30 cellular contexts compared by ENCODE assay signal in genomic region chr1:244397086-244397485, GRCh38. TPM values are rescaled to one million over a fixed set of nuclear protein-coding genes. Genes with fewer than 3 reads are reported as not detected.
DNase-seq lines count a peak whose midpoint lies in the region; ATAC-seq and TF ChIP-seq lines count a peak whose summit lies in the region.
"Had no signal": no experiment of that assay in that cellular context is flagged by ENCODE, and none has a peak within 500 bp of the region (broad histone marks: within the 10 kb centered on the region; RNA-seq: fewer than 3 reads in every experiment).

No MANE protein-coding gene starts in this region.

- peak overlapping the region; percentile 71 for H3K27ac Mint-ChIP-seq in CD8-positive, alpha-beta T cell
- peak overlapping the region; percentile 14 for H3K27ac Mint-ChIP-seq in glutamatergic neuron (ENCODE audit: unreplicated experiment)
- H3K27ac Mint-ChIP-seq: activated CD4-positive, alpha-beta T cell treated with anti-CD3 and anti-CD28 coated beads, Interleukin-2, amount 10 ng/mL, durations not matched to agents 7 days and 5 days; activated T-cell treated with anti-CD3 and anti-CD28 coated beads, Interleukin-2, amount 50 U/mL, for 72 hours; brain; nephron; stimulated activated memory B cell treated with anti-CD40 and anti-IgM and Interleukin-4, amounts not matched to agents 10 μg/mL and 1 μg/mL and 100 μg/mL, for 72 hours had no signal

- no peak overlapping the region for H3K4me3 ChIP-seq in CD8-positive, alpha-beta T cell (ENCODE audit: low read depth, low read length)
- no peak overlapping the region for H3K4me3 ChIP-seq in HEK293 (ENCODE audit: low read depth, low read length)
- H3K4me3 ChIP-seq: dorsolateral prefrontal cortex, gastrocnemius medialis, GM23248, lower lobe of right lung, ovary, SJCRH30 had no signal

- no peak for TF ChIP-seq CTCF in CD8-positive, alpha-beta T cell (IDR thresholded peaks at IDR 0.05)
- TF ChIP-seq CTCF in HEK293 (tag by site-specific recombination; IDR thresholded peaks at IDR 0.05), result no peak
- no peak for TF ChIP-seq CTCF in glutamatergic neuron (IDR thresholded peaks at IDR 0.05; ENCODE audit: partially characterized antibody, unreplicated experiment)

- no peaks in the 10 kb centered on the region for H3K4me1 ChIP-seq in CD8-positive, alpha-beta T cell (ENCODE audit: insufficient read depth, low read length)
- H3K4me1 ChIP-seq in HEK293 (ENCODE audit: control insufficient read depth, insufficient read depth, low read length), result no peaks in the 10 kb centered on the region
- H3K4me1 ChIP-seq: BE2C, gastrocnemius medialis, lower lobe of right lung had no signal

- intact Hi-C loops in CD8-positive, alpha-beta T cell (cut with DNase I, micrococcal nuclease), result no loop called here

- H3K27ac ChIP-seq in CD8-positive, alpha-beta T cell (ENCODE audit: low read depth, low read length), result no peak overlapping the region
- no peak overlapping the region for H3K27ac ChIP-seq in HEK293 (ENCODE audit: extremely low read depth, low read depth, low read length)
- H3K27ac ChIP-seq: gastrocnemius medialis, GM23248, lower lobe of right lung, ovary, SJCRH30, WERI-Rb-1 had no signal

- H3K36me3 ChIP-seq in CD8-positive, alpha-beta T cell (ENCODE audit: insufficient read depth, low read length), result peaks cover 4% of the 10 kb centered on the region
- H3K36me3 ChIP-seq in HEK293 (ENCODE audit: control insufficient read depth in 2 of 2, insufficient read depth in 1 of 2, low read length in 2 of 2), result peaks cover 4 to 5% of the 10 kb centered on the region in 2 experiments; a peak in 2 of 3 replicates
- H3K36me3 ChIP-seq: ovary had no signal

- H3K9me3 Mint-ChIP-seq in CD8-positive, alpha-beta T cell, result peaks cover 15% of the 10 kb centered on the region
- H3K9me3 Mint-ChIP-seq in glutamatergic neuron (ENCODE audit: unreplicated experiment), result peaks cover 6% of the 10 kb centered on the region

- CTCF ChIA-PET in CD8-positive, alpha-beta T cell (lab: Charles Lee), result no interaction called here
- CTCF ChIA-PET in HEK293 (lab: Yijun Ruan, JAX), result no interaction called here

- DNase-seq in CD8-positive, alpha-beta T cell, result no peak
- DNase-seq in NCI-H82 treated with DMSO at 0.1 percent for 48 hours (lab: John Stamatoyannopoulos, UW; ENCODE audit: unreplicated experiment), result peak; percentile 89
- no peak for DNase-seq in glutamatergic neuron
- no peak for DNase-seq in NCI-H1417 treated with DMSO at 0.1 percent for 48 hours (lab: John Stamatoyannopoulos, UW)
- no peak for DNase-seq in DMS153 (lab: John Stamatoyannopoulos, UW)
- no peak for DNase-seq in erythroblast (lab: John Stamatoyannopoulos, UW)
- DNase-seq in activated gamma-delta T cell treated with Interleukin-2 at 50 U/mL for 16 hours, result no peak
- DNase-seq: activated CD4-positive, alpha-beta T cell treated with anti-CD3 and anti-CD28 coated beads, Interleukin-2, amount 10 ng/mL, durations not matched to agents 7 days and 5 days; activated naive CD4-positive, alpha-beta T cell treated with Interleukin-2 at 50 U/mL for 16 hours; activated T-cell treated with anti-CD3 and anti-CD28 coated beads, Interleukin-2, amount 50 U/mL, for 72 hours; BE2C; DND-41; dorsolateral prefrontal cortex; gastrocnemius medialis; GF-D8; GM23248; lower lobe of right lung; NCI-H1048; NCI-H187; NCI-H526; ovary; stimulated activated CD4-positive, alpha-beta T cell treated with anti-CD3 and anti-CD28 coated beads, Interleukin-15, amount 100 ng/mL, for 24 hours; T1000; trophoblast cell; WERI-Rb-1 had no signal

- peaks cover 10% of the 10 kb centered on the region for H3K9me3 ChIP-seq in CD8-positive, alpha-beta T cell (ENCODE audit: low read length)
- no peaks in the 10 kb centered on the region for H3K9me3 ChIP-seq in HEK293 (ENCODE audit: control insufficient read depth, insufficient read depth, low read depth, low read length)
- H3K9me3 ChIP-seq: BE2C, ovary had no signal

- H3K27me3 Mint-ChIP-seq in CD8-positive, alpha-beta T cell (ENCODE audit: low read depth), result no peaks in the 10 kb centered on the region
- peaks cover 2% of the 10 kb centered on the region for H3K27me3 Mint-ChIP-seq in glutamatergic neuron (ENCODE audit: unreplicated experiment)
- H3K27me3 Mint-ChIP-seq: activated CD4-positive, alpha-beta T cell treated with anti-CD3 and anti-CD28 coated beads, Interleukin-2, amount 10 ng/mL, durations not matched to agents 7 days and 5 days; brain; stimulated activated memory B cell treated with anti-CD40 and anti-IgM and Interleukin-4, amounts not matched to agents 10 μg/mL and 1 μg/mL and 100 μg/mL, for 72 hours had no signal

- no peak for ATAC-seq in CD8-positive, alpha-beta T cell
- ATAC-seq: activated T-cell treated with anti-CD3 and anti-CD28 coated beads, Interleukin-2, amount 50 U/mL, for 72 hours; gastrocnemius medialis; lower lobe of right lung; stimulated activated memory B cell treated with anti-CD40 and anti-IgM and Interleukin-4, amounts not matched to agents 10 μg/mL and 1 μg/mL and 100 μg/mL, for 72 hours had no signal

- H3K4me1 Mint-ChIP-seq in CD8-positive, alpha-beta T cell (ENCODE audit: low read depth), result peaks cover 14% of the 10 kb centered on the region
- peaks cover 8% of the 10 kb centered on the region for H3K4me1 Mint-ChIP-seq in glutamatergic neuron (ENCODE audit: low read depth, unreplicated experiment)
- H3K4me1 Mint-ChIP-seq: brain, nephron had no signal

- H3K36me3 Mint-ChIP-seq in CD8-positive, alpha-beta T cell, result peaks cover 15% of the 10 kb centered on the region
- H3K36me3 Mint-ChIP-seq in glutamatergic neuron (ENCODE audit: unreplicated experiment), result peaks cover 6% of the 10 kb centered on the region

- POLR2A ChIA-PET in CD8-positive, alpha-beta T cell (lab: Charles Lee), result no interaction called here
- POLR2A ChIA-PET in HEK293 (lab: Yijun Ruan, JAX), result no interaction called here

- no peak overlapping the region for H3K4me3 Mint-ChIP-seq in CD8-positive, alpha-beta T cell
- H3K4me3 Mint-ChIP-seq in glutamatergic neuron (ENCODE audit: unreplicated experiment), result no peak overlapping the region
- H3K4me3 Mint-ChIP-seq: activated CD4-positive, alpha-beta T cell treated with anti-CD3 and anti-CD28 coated beads, Interleukin-2, amount 10 ng/mL, durations not matched to agents 7 days and 5 days; activated T-cell treated with anti-CD3 and anti-CD28 coated beads, Interleukin-2, amount 50 U/mL, for 72 hours; brain; nephron; stimulated activated memory B cell treated with anti-CD40 and anti-IgM and Interleukin-4, amounts not matched to agents 10 μg/mL and 1 μg/mL and 100 μg/mL, for 72 hours had no signal

- no peak for TF ChIP-seq POLR2A in erythroblast (IDR thresholded peaks at IDR 0.05; ENCODE audit: low read length)

- no peaks in the 10 kb centered on the region for H3K27me3 ChIP-seq in CD8-positive, alpha-beta T cell (ENCODE audit: insufficient read depth, low read length)
- H3K27me3 ChIP-seq: BE2C, dorsolateral prefrontal cortex, gastrocnemius medialis, ovary, SJCRH30 had no signal

TF ChIP-seq in HEK293, 187 proteins besides CTCF, POLR2A, EP300 and RAD21:
- TF ChIP-seq ZNF10 (tag by site-specific recombination; IDR thresholded peaks at IDR 0.05) (0 out of 2 replicates have a peak, but pooled peaks have one; percentile 22), ZBTB6 (tag by site-specific recombination; IDR thresholded peaks at IDR 0.05) (no peak)

RNA-seq across cellular contexts. Expression of gene ADSS2, which starts 54.6 kb away (rescaled TPM):
- 10 to 100 TPM; 34.0 to 34.7 TPM for total RNA-seq in CD8-positive, alpha-beta T cell
- total RNA-seq in glutamatergic neuron (ENCODE audit: unreplicated experiment), result 31.9 TPM
